In genomic region chr1:232634086-232634485, GRCh38 we compare ENCODE assay signal across 15 cellular contexts. TPM values are rescaled to one million over a fixed set of nuclear protein-coding genes. Genes with fewer than 3 reads are reported as not detected.
DNase-seq lines count a peak whose midpoint lies in the region; ATAC-seq and TF ChIP-seq lines count a peak whose summit lies in the region.
"Had no signal": no experiment of that assay in that cellular context is flagged by ENCODE, and none has a peak within 500 bp of the region (broad histone marks: within the 10 kb centered on the region; RNA-seq: fewer than 3 reads in every experiment).

No MANE protein-coding gene starts in this region.

- DNase-seq in DMS79 treated with DMSO at 0.1 percent for 48 hours (lab: John Stamatoyannopoulos, UW) (peak; percentile 96), MV-4-11 (lab: John Stamatoyannopoulos, UW) (peak; percentile 93), epithelial cell of esophagus (ENCODE audit: low read depth) (peak; percentile 9), psoas muscle (peak; percentile 39 to 69), MG63 (no peak), inferior parietal cortex (ENCODE audit: extremely low spot score) (no peak)
- DNase-seq in activated T-cell treated with anti-CD3 and anti-CD28 coated beads, Interleukin-2, amount 50 U/mL, for 48 hours = no peak
- DNase-seq: activated CD4-positive, alpha-beta T cell treated with anti-CD3 and anti-CD28 coated beads for 36 hours; CD4-positive, alpha-beta memory T cell; foreskin melanocyte; islet precursor cell; NCI-H187 treated with DMSO at 0.1 percent for 48 hours; nephron progenitor cell had no signal

- TF ChIP-seq CTCF in epithelial cell of esophagus (IDR thresholded peaks at IDR 0.05; ENCODE audit: insufficient read depth, low read depth, low read length, missing control alignments) (no peak), psoas muscle (IDR thresholded peaks at IDR 0.05) (no peak)

- H3K9me3 ChIP-seq in psoas muscle (no peaks in the 10 kb centered on the region), MG63 (no peaks in the 10 kb centered on the region)

- no peaks in the 10 kb centered on the region for H3K4me1 ChIP-seq in psoas muscle

- 35 to 71% (median 71%) methylated on average over 4 to 5 of the region's 5 CpGs for WGBS in psoas muscle, 3 donors

- H3K4me3 ChIP-seq in epithelial cell of esophagus (ENCODE audit: low read length) = no peak overlapping the region
- no peak overlapping the region for H3K4me3 ChIP-seq in psoas muscle
- no peak overlapping the region for H3K4me3 ChIP-seq in MG63
- H3K4me3 ChIP-seq: skin epidermis had no signal

- no peaks in the 10 kb centered on the region for H3K27me3 ChIP-seq in psoas muscle (ENCODE audit: insufficient read depth in 3 of 3, low read length in 2 of 3)
- H3K27me3 ChIP-seq in MG63 = no peaks in the 10 kb centered on the region

- ATAC-seq in psoas muscle = peak in 2 of 4 donors; percentile 25 to 55
- no peak for ATAC-seq in HG03139 (IDR thresholded peaks at IDR 0.05; ENCODE audit: unreplicated experiment)
- ATAC-seq: activated CD4-positive, alpha-beta T cell treated with anti-CD3 and anti-CD28 coated beads for 36 hours had no signal

- H3K36me3 ChIP-seq in psoas muscle (ENCODE audit: insufficient read depth in 1 of 2, low read depth in 1 of 2) = no peaks in the 10 kb centered on the region
- H3K36me3 ChIP-seq in MG63 = no peaks in the 10 kb centered on the region

- intact Hi-C loops in psoas muscle (cut with DNase I) = loop anchor here (2.0 to 10.0 kb wide), 8 partner anchors 158 to 607 kb away; partner anchors contain the start of genes MAP10 (in 1 of the 2) and NTPCR (in 1 of the 2)

- peak overlapping the region; percentile 37 for H3K27ac ChIP-seq in psoas muscle
- H3K27ac ChIP-seq: skin epidermis had no signal

RNA-seq across cellular contexts. Expression of gene SIPA1L2, which starts 4.2 kb away (rescaled TPM):
- total RNA-seq in psoas muscle = 10 to 100 TPM in 3 of 4 donors, 1 to 10 TPM in 1; 4.3 to 54.4 (median 14.8) TPM
- polyA plus RNA-seq in psoas muscle = 1 to 10 TPM; 5.9 to 9.4 (median 6.2) TPM
- total RNA-seq in MG63 (2014; rRNA removed; shearing (Covaris generic); ENCODE audit: low replicate concordance) = 11.4 and 16.8 TPM in 2 replicates

Comparison
In these comparisons a context has a peak if more than half of its experiments do, and no peak if none do; other contexts are left out.
1. DNase-seq: peak in DMS79 treated with DMSO at 0.1 percent for 48 hours (single experiment), MV-4-11 (single experiment), epithelial cell of esophagus (single experiment) and psoas muscle (2 of 2); none in activated T-cell treated with anti-CD3 and anti-CD28 coated beads, Interleukin-2, amount 50 U/mL, for 48 hours (0 of 2), MG63 (single experiment) and inferior parietal cortex (single experiment).